1 cellular context compared by ENCODE assay signal in the genomic region with DNA sequence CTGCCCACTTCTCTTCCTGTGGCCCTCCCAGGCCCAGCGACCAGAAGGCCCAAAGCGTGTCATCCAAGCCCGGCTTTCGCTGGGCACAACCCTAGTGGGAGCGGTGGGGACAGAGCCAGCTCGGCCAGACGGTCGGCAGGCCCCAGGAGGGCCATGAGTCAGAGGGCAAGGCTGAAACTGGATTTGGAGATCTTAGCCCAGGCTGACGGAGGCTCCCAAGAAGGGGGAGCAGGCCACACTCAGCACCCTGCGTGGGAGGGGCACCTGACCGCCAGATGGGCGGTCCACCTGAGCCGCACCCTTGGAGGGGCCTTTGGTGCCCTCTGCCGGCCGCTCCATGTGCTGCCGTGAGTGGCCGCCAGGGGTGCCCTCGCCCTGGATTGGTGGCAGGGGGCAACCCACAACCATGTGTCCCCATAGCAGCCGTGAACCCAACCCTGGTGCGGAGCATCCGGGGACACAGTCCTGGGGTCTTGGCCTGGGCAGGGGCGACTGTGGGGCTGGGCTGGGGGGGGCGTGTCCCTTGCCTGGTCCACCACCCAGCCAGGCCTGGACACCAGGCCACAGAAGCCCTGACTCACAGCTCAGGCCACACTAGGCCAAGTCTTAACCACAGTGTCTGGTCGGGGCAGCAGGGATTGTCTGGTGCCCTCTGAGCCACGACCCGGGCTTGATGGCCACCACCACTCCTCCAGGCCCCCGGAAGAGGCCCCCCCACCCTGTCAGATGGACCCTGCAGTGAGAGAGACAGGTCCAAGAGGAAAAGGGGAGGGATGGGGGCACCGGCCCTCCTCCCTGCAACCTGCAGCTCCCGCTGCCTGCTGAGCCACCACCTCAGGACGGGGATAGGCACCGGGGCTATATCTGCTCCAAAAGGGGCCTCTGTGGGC.
TF ChIP-seq lines count a peak whose summit lies in the region.

No MANE protein-coding gene starts in this region.

TF ChIP-seq in GM23338, 12 proteins besides CTCF, POLR2A, EP300 and RAD21:
- no peak for TF ChIP-seq ZNF114 (CRISPR knock-in tag; IDR thresholded peaks at IDR 0.05)
- TF ChIP-seq POLR2AphosphoS5 (IDR thresholded peaks at IDR 0.05; ENCODE audit: low read depth): no peak; the same call in 1 of the 2 replicates
- TF ChIP-seq EZH2phosphoT487 (IDR thresholded peaks at IDR 0.05; ENCODE audit: unreplicated experiment): no peak
- TF ChIP-seq REST (IDR thresholded peaks at IDR 0.05; ENCODE audit: unreplicated experiment): no peak
- no peak for TF ChIP-seq STAT1 (IDR thresholded peaks at IDR 0.05; ENCODE audit: unreplicated experiment)
- TF ChIP-seq NANOG (IDR thresholded peaks at IDR 0.05; ENCODE audit: borderline replicate concordance): no peak
- no peak for TF ChIP-seq EZH2 (IDR thresholded peaks at IDR 0.05; ENCODE audit: low read depth, unreplicated experiment)
- TF ChIP-seq, protein P1, sequence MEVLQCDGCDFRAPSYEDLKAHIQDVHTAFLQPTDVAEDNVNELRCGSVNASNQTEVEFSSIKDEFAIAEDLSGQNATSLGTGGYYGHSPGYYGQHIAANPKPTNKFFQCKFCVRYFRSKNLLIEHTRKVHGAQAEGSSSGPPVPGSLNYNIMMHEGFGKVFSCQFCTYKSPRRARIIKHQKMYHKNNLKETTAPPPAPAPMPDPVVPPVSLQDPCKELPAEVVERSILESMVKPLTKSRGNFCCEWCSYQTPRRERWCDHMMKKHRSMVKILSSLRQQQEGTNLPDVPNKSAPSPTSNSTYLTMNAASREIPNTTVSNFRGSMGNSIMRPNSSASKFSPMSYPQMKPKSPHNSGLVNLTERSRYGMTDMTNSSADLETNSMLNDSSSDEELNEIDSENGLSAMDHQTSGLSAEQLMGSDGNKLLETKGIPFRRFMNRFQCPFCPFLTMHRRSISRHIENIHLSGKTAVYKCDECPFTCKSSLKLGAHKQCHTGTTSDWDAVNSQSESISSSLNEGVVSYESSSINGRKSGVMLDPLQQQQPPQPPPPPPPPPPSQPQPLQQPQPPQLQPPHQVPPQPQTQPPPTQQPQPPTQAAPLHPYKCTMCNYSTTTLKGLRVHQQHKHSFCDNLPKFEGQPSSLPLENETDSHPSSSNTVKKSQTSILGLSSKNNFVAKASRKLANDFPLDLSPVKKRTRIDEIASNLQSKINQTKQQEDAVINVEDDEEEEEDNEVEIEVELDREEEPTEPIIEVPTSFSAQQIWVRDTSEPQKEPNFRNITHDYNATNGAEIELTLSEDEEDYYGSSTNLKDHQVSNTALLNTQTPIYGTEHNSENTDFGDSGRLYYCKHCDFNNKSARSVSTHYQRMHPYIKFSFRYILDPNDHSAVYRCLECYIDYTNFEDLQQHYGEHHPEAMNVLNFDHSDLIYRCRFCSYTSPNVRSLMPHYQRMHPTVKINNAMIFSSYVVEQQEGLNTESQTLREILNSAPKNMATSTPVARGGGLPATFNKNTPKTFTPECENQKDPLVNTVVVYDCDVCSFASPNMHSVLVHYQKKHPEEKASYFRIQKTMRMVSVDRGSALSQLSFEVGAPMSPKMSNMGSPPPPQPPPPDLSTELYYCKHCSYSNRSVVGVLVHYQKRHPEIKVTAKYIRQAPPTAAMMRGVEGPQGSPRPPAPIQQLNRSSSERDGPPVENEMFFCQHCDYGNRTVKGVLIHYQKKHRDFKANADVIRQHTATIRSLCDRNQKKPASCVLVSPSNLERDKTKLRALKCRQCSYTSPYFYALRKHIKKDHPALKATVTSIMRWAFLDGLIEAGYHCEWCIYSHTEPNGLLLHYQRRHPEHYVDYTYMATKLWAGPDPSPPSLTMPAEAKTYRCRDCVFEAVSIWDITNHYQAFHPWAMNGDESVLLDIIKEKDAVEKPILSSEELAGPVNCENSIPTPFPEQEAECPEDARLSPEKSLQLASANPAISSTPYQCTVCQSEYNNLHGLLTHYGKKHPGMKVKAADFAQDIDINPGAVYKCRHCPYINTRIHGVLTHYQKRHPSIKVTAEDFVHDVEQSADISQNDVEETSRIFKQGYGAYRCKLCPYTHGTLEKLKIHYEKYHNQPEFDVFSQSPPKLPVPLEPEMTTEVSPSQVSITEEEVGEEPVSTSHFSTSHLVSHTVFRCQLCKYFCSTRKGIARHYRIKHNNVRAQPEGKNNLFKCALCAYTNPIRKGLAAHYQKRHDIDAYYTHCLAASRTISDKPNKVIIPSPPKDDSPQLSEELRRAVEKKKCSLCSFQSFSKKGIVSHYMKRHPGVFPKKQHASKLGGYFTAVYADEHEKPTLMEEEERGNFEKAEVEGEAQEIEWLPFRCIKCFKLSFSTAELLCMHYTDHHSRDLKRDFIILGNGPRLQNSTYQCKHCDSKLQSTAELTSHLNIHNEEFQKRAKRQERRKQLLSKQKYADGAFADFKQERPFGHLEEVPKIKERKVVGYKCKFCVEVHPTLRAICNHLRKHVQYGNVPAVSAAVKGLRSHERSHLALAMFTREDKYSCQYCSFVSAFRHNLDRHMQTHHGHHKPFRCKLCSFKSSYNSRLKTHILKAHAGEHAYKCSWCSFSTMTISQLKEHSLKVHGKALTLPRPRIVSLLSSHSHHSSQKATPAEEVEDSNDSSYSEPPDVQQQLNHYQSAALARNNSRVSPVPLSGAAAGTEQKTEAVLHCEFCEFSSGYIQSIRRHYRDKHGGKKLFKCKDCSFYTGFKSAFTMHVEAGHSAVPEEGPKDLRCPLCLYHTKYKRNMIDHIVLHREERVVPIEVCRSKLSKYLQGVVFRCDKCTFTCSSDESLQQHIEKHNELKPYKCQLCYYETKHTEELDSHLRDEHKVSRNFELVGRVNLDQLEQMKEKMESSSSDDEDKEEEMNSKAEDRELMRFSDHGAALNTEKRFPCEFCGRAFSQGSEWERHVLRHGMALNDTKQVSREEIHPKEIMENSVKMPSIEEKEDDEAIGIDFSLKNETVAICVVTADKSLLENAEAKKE (CRISPR knock-in tag; IDR thresholded peaks at IDR 0.05): no peak
- TF ChIP-seq CREB1 (CRISPR knock-in tag; IDR thresholded peaks at IDR 0.05; ENCODE audit: low read depth): no peak
- TF ChIP-seq, protein P2, sequence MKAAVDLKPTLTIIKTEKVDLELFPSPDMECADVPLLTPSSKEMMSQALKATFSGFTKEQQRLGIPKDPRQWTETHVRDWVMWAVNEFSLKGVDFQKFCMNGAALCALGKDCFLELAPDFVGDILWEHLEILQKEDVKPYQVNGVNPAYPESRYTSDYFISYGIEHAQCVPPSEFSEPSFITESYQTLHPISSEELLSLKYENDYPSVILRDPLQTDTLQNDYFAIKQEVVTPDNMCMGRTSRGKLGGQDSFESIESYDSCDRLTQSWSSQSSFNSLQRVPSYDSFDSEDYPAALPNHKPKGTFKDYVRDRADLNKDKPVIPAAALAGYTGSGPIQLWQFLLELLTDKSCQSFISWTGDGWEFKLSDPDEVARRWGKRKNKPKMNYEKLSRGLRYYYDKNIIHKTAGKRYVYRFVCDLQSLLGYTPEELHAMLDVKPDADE (IDR thresholded peaks at IDR 0.05): no peak
- no peak for TF ChIP-seq ZNF331 (CRISPR knock-in tag; IDR thresholded peaks at IDR 0.05; ENCODE audit: low read depth)
- no peak for TF ChIP-seq JUNB (IDR thresholded peaks at IDR 0.05; ENCODE audit: unreplicated experiment)
TF ChIP-seq in GM23338: peak in this region for 0.
